In the genomic region with DNA sequence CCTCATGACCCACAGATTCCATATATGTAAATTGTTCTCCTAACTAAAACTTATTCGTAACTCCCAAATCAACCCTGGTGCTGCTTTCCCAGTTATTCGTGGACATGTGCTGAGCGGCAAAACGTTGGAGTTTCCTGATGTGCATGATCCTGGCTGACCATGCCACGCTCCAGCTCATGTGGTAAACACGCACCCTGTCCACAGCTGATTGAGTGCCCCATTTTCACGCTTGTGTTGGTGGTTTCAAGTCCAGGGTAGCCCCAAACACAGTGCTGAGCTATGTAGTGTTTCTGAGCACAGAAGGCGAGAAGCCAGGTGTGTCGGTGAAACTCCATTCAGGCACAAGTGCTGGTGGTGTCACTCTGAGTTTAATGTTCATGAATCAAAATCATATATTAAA, we compare ENCODE assay signal across 1 cellular context.
TF ChIP-seq lines count a peak whose summit lies in the region.

No MANE protein-coding gene starts in this region.

TF ChIP-seq in IMR-90, 13 proteins besides CTCF, POLR2A, EP300 and RAD21 (continued from another document):
- no peak for TF ChIP-seq BHLHE40 (IDR thresholded peaks at IDR 0.05; ENCODE audit: low read depth, low read length)
- TF ChIP-seq FOS (IDR thresholded peaks at IDR 0.05; ENCODE audit: low read depth, low read length), result no peak
- TF ChIP-seq MAFK (IDR thresholded peaks at IDR 0.05; ENCODE audit: low read depth, low read length), result no peak
- TF ChIP-seq, protein P1, sequence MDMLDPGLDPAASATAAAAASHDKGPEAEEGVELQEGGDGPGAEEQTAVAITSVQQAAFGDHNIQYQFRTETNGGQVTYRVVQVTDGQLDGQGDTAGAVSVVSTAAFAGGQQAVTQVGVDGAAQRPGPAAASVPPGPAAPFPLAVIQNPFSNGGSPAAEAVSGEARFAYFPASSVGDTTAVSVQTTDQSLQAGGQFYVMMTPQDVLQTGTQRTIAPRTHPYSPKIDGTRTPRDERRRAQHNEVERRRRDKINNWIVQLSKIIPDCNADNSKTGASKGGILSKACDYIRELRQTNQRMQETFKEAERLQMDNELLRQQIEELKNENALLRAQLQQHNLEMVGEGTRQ (IDR thresholded peaks at IDR 0.05; ENCODE audit: low read depth, low read length), result no peak
- TF ChIP-seq RCOR1 (IDR thresholded peaks at IDR 0.05; ENCODE audit: insufficient replicate concordance, low read length), result no peak
- TF ChIP-seq CEBPB (IDR thresholded peaks at IDR 0.05; ENCODE audit: low read depth, low read length), result no peak
